Comparison of ENCODE assay signal across 1 cellular context in genomic region chr11:68127791-68128681, GRCh38.
A peak's percentile ranks its signal among the peaks of the same experiment; 100 is the strongest.
TF ChIP-seq lines count a peak whose summit lies in the region.

No MANE protein-coding gene starts in this region.

TF ChIP-seq in HepG2, 621 proteins besides CTCF, POLR2A, EP300 and RAD21 (continued from another document and continues in another):
- TF ChIP-seq ZNF460 (CRISPR knock-in tag; IDR thresholded peaks at IDR 0.05; ENCODE audit: borderline replicate concordance) (no peak), ZNF660 (CRISPR knock-in tag; IDR thresholded peaks at IDR 0.05; ENCODE audit: borderline replicate concordance, low read depth) (no peak), TCF12 (IDR thresholded peaks at IDR 0.05) (no peak), TCF12 (CRISPR knock-in tag; IDR thresholded peaks at IDR 0.05) (0 out of 2 replicates have a peak, but pooled peaks have one; percentile 45), KLF16 (CRISPR knock-in tag; IDR thresholded peaks at IDR 0.05) (peak in 1 of 2 experiments; percentile 64; a peak in 1 of 4 replicates), ZNF484 (CRISPR knock-in tag; IDR thresholded peaks at IDR 0.05; ENCODE audit: borderline replicate concordance, low read depth) (no peak), XRCC5 (optimal IDR thresholded peaks at IDR 0.05; ENCODE audit: low read length) (no peak), ZNF414 (CRISPR knock-in tag; IDR thresholded peaks at IDR 0.05) (no peak), ZNF564 (CRISPR knock-in tag; IDR thresholded peaks at IDR 0.05) (peak; percentile 54; the same call in 1 of the 2 replicates), TMF1 (CRISPR knock-in tag; IDR thresholded peaks at IDR 0.05; ENCODE audit: low read depth) (no peak), ZNF652 (CRISPR knock-in tag; IDR thresholded peaks at IDR 0.05; ENCODE audit: borderline replicate concordance, low read depth) (no peak), FOXK1 (CRISPR knock-in tag; IDR thresholded peaks at IDR 0.05; ENCODE audit: borderline replicate concordance, low read depth) (peak; percentile 11; the same call in 1 of the 2 replicates), HES4 (CRISPR knock-in tag; IDR thresholded peaks at IDR 0.05; ENCODE audit: borderline replicate concordance) (no peak), AKNA (CRISPR knock-in tag; IDR thresholded peaks at IDR 0.05; ENCODE audit: borderline replicate concordance) (no peak), PAWR (CRISPR knock-in tag; IDR thresholded peaks at IDR 0.05; ENCODE audit: borderline replicate concordance) (no peak), SSRP1 (CRISPR knock-in tag; IDR thresholded peaks at IDR 0.05) (no peak), ZNF343 (CRISPR knock-in tag; IDR thresholded peaks at IDR 0.05) (peak; percentile 67; the same call in 1 of the 2 replicates), ZFP36L2 (CRISPR knock-in tag; IDR thresholded peaks at IDR 0.05) (no peak), ZNF292 (CRISPR knock-in tag; IDR thresholded peaks at IDR 0.05; ENCODE audit: borderline replicate concordance, low read depth) (no peak), ZNF263 (CRISPR knock-in tag; IDR thresholded peaks at IDR 0.05) (peak; percentile 89), PLRG1 (conservative IDR thresholded peaks at IDR 0.05) (no peak), ZBTB1 (CRISPR knock-in tag; IDR thresholded peaks at IDR 0.05; ENCODE audit: borderline replicate concordance) (no peak), EEA1 (CRISPR knock-in tag; IDR thresholded peaks at IDR 0.05; ENCODE audit: borderline replicate concordance) (no peak), CC2D1A (CRISPR knock-in tag; IDR thresholded peaks at IDR 0.05) (0 out of 2 replicates have a peak, but pooled peaks have one; percentile 72), GATA4 (IDR thresholded peaks at IDR 0.05; ENCODE audit: borderline replicate concordance, low read depth) (no peak), ZNF530 (CRISPR knock-in tag; IDR thresholded peaks at IDR 0.05; ENCODE audit: low read depth) (no peak), CREB1 (IDR thresholded peaks at IDR 0.05) (no peak), CREB1 (CRISPR knock-in tag; IDR thresholded peaks at IDR 0.05) (no peak), ZNF619 (CRISPR knock-in tag; IDR thresholded peaks at IDR 0.05) (0 out of 2 replicates have a peak, but pooled peaks have one; percentile 50), ZNF230 (CRISPR knock-in tag; IDR thresholded peaks at IDR 0.05) (no peak), PHB2 (IDR thresholded peaks at IDR 0.05; ENCODE audit: partially characterized antibody) (no peak), SRSF9 (IDR thresholded peaks at IDR 0.05; ENCODE audit: borderline replicate concordance, insufficient read depth, low read depth, low read length, poor library complexity, severe bottlenecking) (no peak), MBD4 (IDR thresholded peaks at IDR 0.05; ENCODE audit: borderline replicate concordance, low read length) (no peak), FOXO1 (CRISPR knock-in tag; IDR thresholded peaks at IDR 0.05) (peak; percentile 15), BORCS8-MEF2B (CRISPR knock-in tag; IDR thresholded peaks at IDR 0.05) (no peak; the same call in 1 of the 2 replicates), NFYB (CRISPR knock-in tag; IDR thresholded peaks at IDR 0.05) (no peak), ZNF678 (CRISPR knock-in tag; IDR thresholded peaks at IDR 0.05) (no peak), NFKBIZ (CRISPR knock-in tag; IDR thresholded peaks at IDR 0.05) (no peak), CBX1 (IDR thresholded peaks at IDR 0.05; ENCODE audit: low read depth) (no peak), ZNF577 (CRISPR knock-in tag; IDR thresholded peaks at IDR 0.05; ENCODE audit: borderline replicate concordance, low read depth) (no peak), ERF (CRISPR knock-in tag; IDR thresholded peaks at IDR 0.05) (peak; percentile 42), ZNF549 (CRISPR knock-in tag; IDR thresholded peaks at IDR 0.05) (no peak), ZNF17 (CRISPR knock-in tag; IDR thresholded peaks at IDR 0.05) (no peak), ZNF367 (CRISPR knock-in tag; IDR thresholded peaks at IDR 0.05; ENCODE audit: borderline replicate concordance) (no peak), ZNF256 (CRISPR knock-in tag; conservative IDR thresholded peaks at IDR 0.05) (no peak), PHF8 (CRISPR knock-in tag; IDR thresholded peaks at IDR 0.05) (no peak; the same call in 1 of the 2 replicates)
- TF ChIP-seq, protein P1, sequence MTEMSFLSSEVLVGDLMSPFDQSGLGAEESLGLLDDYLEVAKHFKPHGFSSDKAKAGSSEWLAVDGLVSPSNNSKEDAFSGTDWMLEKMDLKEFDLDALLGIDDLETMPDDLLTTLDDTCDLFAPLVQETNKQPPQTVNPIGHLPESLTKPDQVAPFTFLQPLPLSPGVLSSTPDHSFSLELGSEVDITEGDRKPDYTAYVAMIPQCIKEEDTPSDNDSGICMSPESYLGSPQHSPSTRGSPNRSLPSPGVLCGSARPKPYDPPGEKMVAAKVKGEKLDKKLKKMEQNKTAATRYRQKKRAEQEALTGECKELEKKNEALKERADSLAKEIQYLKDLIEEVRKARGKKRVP (CRISPR knock-in tag; IDR thresholded peaks at IDR 0.05), result no peak
- TF ChIP-seq, protein P2, sequence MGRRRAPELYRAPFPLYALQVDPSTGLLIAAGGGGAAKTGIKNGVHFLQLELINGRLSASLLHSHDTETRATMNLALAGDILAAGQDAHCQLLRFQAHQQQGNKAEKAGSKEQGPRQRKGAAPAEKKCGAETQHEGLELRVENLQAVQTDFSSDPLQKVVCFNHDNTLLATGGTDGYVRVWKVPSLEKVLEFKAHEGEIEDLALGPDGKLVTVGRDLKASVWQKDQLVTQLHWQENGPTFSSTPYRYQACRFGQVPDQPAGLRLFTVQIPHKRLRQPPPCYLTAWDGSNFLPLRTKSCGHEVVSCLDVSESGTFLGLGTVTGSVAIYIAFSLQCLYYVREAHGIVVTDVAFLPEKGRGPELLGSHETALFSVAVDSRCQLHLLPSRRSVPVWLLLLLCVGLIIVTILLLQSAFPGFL (CRISPR knock-in tag; IDR thresholded peaks at IDR 0.05), result no peak
- TF ChIP-seq, protein P3, sequence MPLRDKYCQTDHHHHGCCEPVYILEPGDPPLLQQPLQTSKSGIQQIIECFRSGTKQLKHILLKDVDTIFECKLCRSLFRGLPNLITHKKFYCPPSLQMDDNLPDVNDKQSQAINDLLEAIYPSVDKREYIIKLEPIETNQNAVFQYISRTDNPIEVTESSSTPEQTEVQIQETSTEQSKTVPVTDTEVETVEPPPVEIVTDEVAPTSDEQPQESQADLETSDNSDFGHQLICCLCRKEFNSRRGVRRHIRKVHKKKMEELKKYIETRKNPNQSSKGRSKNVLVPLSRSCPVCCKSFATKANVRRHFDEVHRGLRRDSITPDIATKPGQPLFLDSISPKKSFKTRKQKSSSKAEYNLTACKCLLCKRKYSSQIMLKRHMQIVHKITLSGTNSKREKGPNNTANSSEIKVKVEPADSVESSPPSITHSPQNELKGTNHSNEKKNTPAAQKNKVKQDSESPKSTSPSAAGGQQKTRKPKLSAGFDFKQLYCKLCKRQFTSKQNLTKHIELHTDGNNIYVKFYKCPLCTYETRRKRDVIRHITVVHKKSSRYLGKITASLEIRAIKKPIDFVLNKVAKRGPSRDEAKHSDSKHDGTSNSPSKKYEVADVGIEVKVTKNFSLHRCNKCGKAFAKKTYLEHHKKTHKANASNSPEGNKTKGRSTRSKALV (CRISPR knock-in tag; IDR thresholded peaks at IDR 0.05), result no peak
- TF ChIP-seq, protein P4, sequence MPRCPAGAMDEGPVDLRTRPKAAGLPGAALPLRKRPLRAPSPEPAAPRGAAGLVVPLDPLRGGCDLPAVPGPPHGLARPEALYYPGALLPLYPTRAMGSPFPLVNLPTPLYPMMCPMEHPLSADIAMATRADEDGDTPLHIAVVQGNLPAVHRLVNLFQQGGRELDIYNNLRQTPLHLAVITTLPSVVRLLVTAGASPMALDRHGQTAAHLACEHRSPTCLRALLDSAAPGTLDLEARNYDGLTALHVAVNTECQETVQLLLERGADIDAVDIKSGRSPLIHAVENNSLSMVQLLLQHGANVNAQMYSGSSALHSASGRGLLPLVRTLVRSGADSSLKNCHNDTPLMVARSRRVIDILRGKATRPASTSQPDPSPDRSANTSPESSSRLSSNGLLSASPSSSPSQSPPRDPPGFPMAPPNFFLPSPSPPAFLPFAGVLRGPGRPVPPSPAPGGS (CRISPR knock-in tag; IDR thresholded peaks at IDR 0.05), result no peak
- TF ChIP-seq, protein P5, sequence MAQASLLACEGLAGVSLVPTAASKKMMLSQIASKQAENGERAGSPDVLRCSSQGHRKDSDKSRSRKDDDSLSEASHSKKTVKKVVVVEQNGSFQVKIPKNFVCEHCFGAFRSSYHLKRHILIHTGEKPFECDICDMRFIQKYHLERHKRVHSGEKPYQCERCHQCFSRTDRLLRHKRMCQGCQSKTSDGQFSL (CRISPR knock-in tag; IDR thresholded peaks at IDR 0.05), result 0 out of 2 replicates have a peak, but pooled peaks have one; percentile 26
- TF ChIP-seq, protein P6, sequence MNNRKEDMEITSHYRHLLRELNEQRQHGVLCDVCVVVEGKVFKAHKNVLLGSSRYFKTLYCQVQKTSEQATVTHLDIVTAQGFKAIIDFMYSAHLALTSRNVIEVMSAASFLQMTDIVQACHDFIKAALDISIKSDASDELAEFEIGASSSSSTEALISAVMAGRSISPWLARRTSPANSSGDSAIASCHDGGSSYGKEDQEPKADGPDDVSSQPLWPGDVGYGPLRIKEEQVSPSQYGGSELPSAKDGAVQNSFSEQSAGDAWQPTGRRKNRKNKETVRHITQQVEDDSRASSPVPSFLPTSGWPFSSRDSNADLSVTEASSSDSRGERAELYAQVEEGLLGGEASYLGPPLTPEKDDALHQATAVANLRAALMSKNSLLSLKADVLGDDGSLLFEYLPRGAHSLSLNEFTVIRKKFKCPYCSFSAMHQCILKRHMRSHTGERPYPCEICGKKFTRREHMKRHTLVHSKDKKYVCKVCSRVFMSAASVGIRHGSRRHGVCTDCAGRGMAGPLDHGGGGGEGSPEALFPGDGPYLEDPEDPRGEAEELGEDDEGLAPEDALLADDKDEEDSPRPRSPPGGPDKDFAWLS (CRISPR knock-in tag; IDR thresholded peaks at IDR 0.05; ENCODE audit: borderline replicate concordance), result no peak
- TF ChIP-seq, protein P7, sequence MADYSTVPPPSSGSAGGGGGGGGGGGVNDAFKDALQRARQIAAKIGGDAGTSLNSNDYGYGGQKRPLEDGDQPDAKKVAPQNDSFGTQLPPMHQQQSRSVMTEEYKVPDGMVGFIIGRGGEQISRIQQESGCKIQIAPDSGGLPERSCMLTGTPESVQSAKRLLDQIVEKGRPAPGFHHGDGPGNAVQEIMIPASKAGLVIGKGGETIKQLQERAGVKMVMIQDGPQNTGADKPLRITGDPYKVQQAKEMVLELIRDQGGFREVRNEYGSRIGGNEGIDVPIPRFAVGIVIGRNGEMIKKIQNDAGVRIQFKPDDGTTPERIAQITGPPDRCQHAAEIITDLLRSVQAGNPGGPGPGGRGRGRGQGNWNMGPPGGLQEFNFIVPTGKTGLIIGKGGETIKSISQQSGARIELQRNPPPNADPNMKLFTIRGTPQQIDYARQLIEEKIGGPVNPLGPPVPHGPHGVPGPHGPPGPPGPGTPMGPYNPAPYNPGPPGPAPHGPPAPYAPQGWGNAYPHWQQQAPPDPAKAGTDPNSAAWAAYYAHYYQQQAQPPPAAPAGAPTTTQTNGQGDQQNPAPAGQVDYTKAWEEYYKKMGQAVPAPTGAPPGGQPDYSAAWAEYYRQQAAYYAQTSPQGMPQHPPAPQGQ (CRISPR knock-in tag; IDR thresholded peaks at IDR 0.05; ENCODE audit: borderline replicate concordance), result no peak
- TF ChIP-seq, protein P8, sequence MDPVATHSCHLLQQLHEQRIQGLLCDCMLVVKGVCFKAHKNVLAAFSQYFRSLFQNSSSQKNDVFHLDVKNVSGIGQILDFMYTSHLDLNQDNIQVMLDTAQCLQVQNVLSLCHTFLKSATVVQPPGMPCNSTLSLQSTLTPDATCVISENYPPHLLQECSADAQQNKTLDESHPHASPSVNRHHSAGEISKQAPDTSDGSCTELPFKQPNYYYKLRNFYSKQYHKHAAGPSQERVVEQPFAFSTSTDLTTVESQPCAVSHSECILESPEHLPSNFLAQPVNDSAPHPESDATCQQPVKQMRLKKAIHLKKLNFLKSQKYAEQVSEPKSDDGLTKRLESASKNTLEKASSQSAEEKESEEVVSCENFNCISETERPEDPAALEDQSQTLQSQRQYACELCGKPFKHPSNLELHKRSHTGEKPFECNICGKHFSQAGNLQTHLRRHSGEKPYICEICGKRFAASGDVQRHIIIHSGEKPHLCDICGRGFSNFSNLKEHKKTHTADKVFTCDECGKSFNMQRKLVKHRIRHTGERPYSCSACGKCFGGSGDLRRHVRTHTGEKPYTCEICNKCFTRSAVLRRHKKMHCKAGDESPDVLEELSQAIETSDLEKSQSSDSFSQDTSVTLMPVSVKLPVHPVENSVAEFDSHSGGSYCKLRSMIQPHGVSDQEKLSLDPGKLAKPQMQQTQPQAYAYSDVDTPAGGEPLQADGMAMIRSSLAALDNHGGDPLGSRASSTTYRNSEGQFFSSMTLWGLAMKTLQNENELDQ (CRISPR knock-in tag; IDR thresholded peaks at IDR 0.05; ENCODE audit: borderline replicate concordance), result no peak
